Comparison of ENCODE assay signal across 9 cellular contexts in genomic region chr1:51313961-51314777, GRCh38. TPM values are rescaled to one million over a fixed set of nuclear protein-coding genes. Genes with fewer than 3 reads are reported as not detected.
DNase-seq lines count a peak whose midpoint lies in the region; ATAC-seq and TF ChIP-seq lines count a peak whose summit lies in the region.
"Had no signal": no experiment of that assay in that cellular context is flagged by ENCODE, and none has a peak within 500 bp of the region (broad histone marks: within the 10 kb centered on the region; RNA-seq: fewer than 3 reads in every experiment).

No MANE protein-coding gene starts in this region.

- H3K9me3 Mint-ChIP-seq in stimulated activated naive B cell treated with anti-CD40 and anti-IgM and Interleukin-4, amounts not matched to agents 10 μg/mL and 1 μg/mL and 100 μg/mL, for 72 hours = no peaks in the 10 kb centered on the region
- H3K9me3 Mint-ChIP-seq: activated naive CD8-positive, alpha-beta T cell treated with anti-CD3 and anti-CD28 coated beads, Interleukin-2, amount 10 ng/mL, durations not matched to agents 7 days and 5 days had no signal

- H3K27me3 Mint-ChIP-seq in stimulated activated naive B cell treated with anti-CD40 and anti-IgM and Interleukin-4, amounts not matched to agents 10 μg/mL and 1 μg/mL and 100 μg/mL, for 72 hours = peaks cover 0 to 7% of the 10 kb centered on the region in 2 donors

- H3K4me1 Mint-ChIP-seq in stimulated activated naive B cell treated with anti-CD40 and anti-IgM and Interleukin-4, amounts not matched to agents 10 μg/mL and 1 μg/mL and 100 μg/mL, for 72 hours = peaks cover 22 to 30% of the 10 kb centered on the region in 2 donors

- no peak overlapping the region for H3K27ac Mint-ChIP-seq in stimulated activated naive B cell treated with anti-CD40 and anti-IgM and Interleukin-4, amounts not matched to agents 10 μg/mL and 1 μg/mL and 100 μg/mL, for 72 hours
- H3K27ac Mint-ChIP-seq: activated naive CD8-positive, alpha-beta T cell treated with anti-CD3 and anti-CD28 coated beads, Interleukin-2, amount 10 ng/mL, durations not matched to agents 7 days and 5 days had no signal

- TF ChIP-seq POLR2A in erythroblast (IDR thresholded peaks at IDR 0.05; ENCODE audit: low read length) = no peak

- no peak overlapping the region for H3K4me3 Mint-ChIP-seq in stimulated activated naive B cell treated with anti-CD40 and anti-IgM and Interleukin-4, amounts not matched to agents 10 μg/mL and 1 μg/mL and 100 μg/mL, for 72 hours
- H3K4me3 Mint-ChIP-seq: activated naive CD8-positive, alpha-beta T cell treated with anti-CD3 and anti-CD28 coated beads, Interleukin-2, amount 10 ng/mL, durations not matched to agents 7 days and 5 days had no signal

- no peaks in the 10 kb centered on the region for H3K36me3 Mint-ChIP-seq in stimulated activated naive B cell treated with anti-CD40 and anti-IgM and Interleukin-4, amounts not matched to agents 10 μg/mL and 1 μg/mL and 100 μg/mL, for 72 hours
- H3K36me3 Mint-ChIP-seq: activated naive CD8-positive, alpha-beta T cell treated with anti-CD3 and anti-CD28 coated beads, Interleukin-2, amount 10 ng/mL, durations not matched to agents 7 days and 5 days had no signal

- peak; percentile 48 for ATAC-seq in GM18909 (IDR thresholded peaks at IDR 0.05; ENCODE audit: poor library complexity, unreplicated experiment)
- ATAC-seq in stimulated activated naive B cell treated with anti-CD40 and anti-IgM and Interleukin-4, amounts not matched to agents 10 μg/mL and 1 μg/mL and 100 μg/mL, for 72 hours (replicated peaks) = peak; percentile 33 to 40

- peak; percentile 53 for DNase-seq in RPMI7951 (ENCODE audit: low read depth)
- DNase-seq in fibroblast of the conjunctiva (ENCODE audit: low read depth) = peak; percentile 32
- DNase-seq in stimulated activated naive B cell treated with anti-CD40 and anti-IgM and Interleukin-4, amounts not matched to agents 10 μg/mL and 1 μg/mL and 100 μg/mL, for 72 hours = no peak
- no peak for DNase-seq in NK-92 treated with Interleukin-12 subunit alpha and Interleukin-12 subunit beta, amount 100 ng/mL, for 24 hours (lab: John Stamatoyannopoulos, UW)
- DNase-seq in erythroblast (lab: John Stamatoyannopoulos, UW) = no peak
- DNase-seq in NCI-H2227 treated with DMSO at 0.1 percent for 48 hours (lab: John Stamatoyannopoulos, UW) = no peak
- DNase-seq in NCI-H1105 (lab: John Stamatoyannopoulos, UW) = no peak
- DNase-seq: activated naive CD8-positive, alpha-beta T cell treated with anti-CD3 and anti-CD28 coated beads, Interleukin-2, amount 10 ng/mL, durations not matched to agents 7 days and 5 days had no signal

RNA-seq across cellular contexts. Expression of gene TTC39A, which starts 16.2 kb away (rescaled TPM):
- total RNA-seq in RPMI7951 (2014; rRNA removed; shearing (Covaris generic)) = 0.24 TPM in 1 of 2 replicates, not detected in the other
- total RNA-seq: activated naive CD8-positive, alpha-beta T cell treated with anti-CD3 and anti-CD28 coated beads, Interleukin-2, amount 10 ng/mL, durations not matched to agents 7 days and 5 days had no signal

Comparison
In these comparisons a context has a peak if more than half of its experiments do, and no peak if none do; other contexts are left out.
1. DNase-seq: peak in RPMI7951 (single experiment) and fibroblast of the conjunctiva (single experiment); none in stimulated activated naive B cell treated with anti-CD40 and anti-IgM and Interleukin-4, amounts not matched to agents 10 μg/mL and 1 μg/mL and 100 μg/mL, for 72 hours (single experiment), NK-92 treated with Interleukin-12 subunit alpha and Interleukin-12 subunit beta, amount 100 ng/mL, for 24 hours (single experiment), erythroblast (0 of 2), NCI-H2227 treated with DMSO at 0.1 percent for 48 hours (single experiment) and NCI-H1105 (single experiment).